20 cellular contexts compared by ENCODE assay signal in the genomic region with DNA sequence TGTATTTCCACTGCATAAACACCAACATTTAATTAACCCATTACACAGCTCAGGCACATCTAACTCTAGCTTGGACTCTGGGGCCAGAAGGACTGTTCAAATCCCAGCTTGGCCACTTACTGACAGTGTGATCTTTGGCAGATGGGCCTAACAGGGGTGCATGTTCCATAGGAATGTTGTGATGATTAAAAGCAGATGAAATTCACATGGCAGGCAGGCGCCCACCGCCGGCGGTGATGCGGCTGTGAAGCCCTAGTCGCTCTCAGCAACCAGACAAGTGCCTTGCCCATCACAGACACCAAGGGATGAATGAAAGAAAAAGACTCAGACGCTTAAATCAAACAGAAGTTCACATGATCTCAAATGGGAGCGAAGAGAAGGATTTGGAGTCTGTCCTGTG.
"Had no signal": no experiment of that assay in that cellular context is flagged by ENCODE, and none has a peak within 500 bp of the region (broad histone marks: within the 10 kb centered on the region; RNA-seq: fewer than 3 reads in every experiment).

No MANE protein-coding gene starts in this region.

- H3K27me3 ChIP-seq: MG63, SJSA1 had no signal

- H3K9me3 ChIP-seq: SJSA1 had no signal

- FAIRE-seq: RCC 7860 had no signal

- H3K36me3 ChIP-seq: MG63, SJSA1 had no signal

- DNase-seq: Karpas-422, KG1, MG63, NCI-H1092 treated with DMSO at 0.1 percent for 48 hours, NCI-H1436, NCI-H187, NCI-H2029 treated with DMSO at 0.1 percent for 48 hours, NCI-H2171, NCI-H226, NCI-H446, NCI-H510A, NCI-H524 treated with DMSO at 0.1 percent for 48 hours, NCI-H69, NCI-H774, Right ventricle myocardium superior, RPMI8226, SIG-M5 had no signal

- H3K27ac ChIP-seq: SJSA1, SK-N-MC had no signal

- H3K4me3 ChIP-seq: MG63, SJSA1, SK-N-MC had no signal
